Comparison of ENCODE assay signal across 20 cellular contexts in the genomic region with DNA sequence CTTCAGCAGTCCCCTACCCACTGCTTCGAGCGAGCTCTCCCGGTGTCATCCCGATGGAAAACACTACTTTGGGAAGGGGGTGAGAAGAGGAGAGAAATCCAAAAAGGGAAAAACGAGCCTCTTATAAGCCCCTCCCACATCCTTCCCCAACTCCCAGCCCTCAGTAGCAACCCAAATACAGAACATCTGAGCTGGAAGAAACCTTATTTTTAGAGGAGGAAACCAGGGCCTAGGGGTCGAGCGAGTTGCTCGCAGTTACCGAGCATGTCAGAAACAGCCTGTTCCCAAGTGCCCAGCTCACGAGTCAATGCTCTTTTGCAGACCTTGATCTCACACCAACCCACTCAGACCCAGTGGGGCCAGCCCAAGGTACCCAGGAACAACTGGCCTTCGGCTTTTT. TPM values are rescaled to one million over a fixed set of nuclear protein-coding genes. Genes with fewer than 3 reads are reported as not detected.
"Had no signal": no experiment of that assay in that cellular context is flagged by ENCODE, and none has a peak within 500 bp of the region (broad histone marks: within the 10 kb centered on the region; RNA-seq: fewer than 3 reads in every experiment).

No MANE protein-coding gene starts in this region.

- H3K36me3 ChIP-seq: breast epithelium had no signal

- H3K9me3 Mint-ChIP-seq: activated CD8-positive, alpha-beta T cell treated with anti-CD3 and anti-CD28 coated beads for 36 hours; activated naive CD8-positive, alpha-beta T cell treated with anti-CD3 and anti-CD28 coated beads for 36 hours; activated T-cell treated with anti-CD3 and anti-CD28 coated beads, Interleukin-2, amount 50 U/mL, for 72 hours; natural killer cell had no signal

- H3K4me2 ChIP-seq: hepatocyte had no signal

- H3K27me3 Mint-ChIP-seq: activated CD8-positive, alpha-beta T cell treated with anti-CD3 and anti-CD28 coated beads for 36 hours; activated naive CD8-positive, alpha-beta T cell treated with anti-CD3 and anti-CD28 coated beads for 36 hours; progenitor cell of endocrine pancreas had no signal

- ATAC-seq: activated CD8-positive, alpha-beta T cell treated with anti-CD3 and anti-CD28 coated beads for 36 hours; activated T-cell treated with anti-CD3 and anti-CD28 coated beads, Interleukin-2, amount 50 U/mL, for 72 hours; natural killer cell had no signal

- FAIRE-seq: endothelial cell of umbilical vein, frontal cortex, urothelium cell line had no signal

- H2AFZ ChIP-seq: hepatocyte had no signal

- DNase-seq: activated CD8-positive, alpha-beta memory T cell treated with anti-CD3 and anti-CD28 coated beads, Interleukin-2, amount 50 U/mL, for 4 hours; activated CD8-positive, alpha-beta T cell treated with anti-CD3 and anti-CD28 coated beads for 36 hours; activated gamma-delta T cell treated with Interleukin-2 at 50 U/mL for 16 hours; activated naive CD8-positive, alpha-beta T cell treated with anti-CD3 and anti-CD28 coated beads for 36 hours; activated T-cell treated with anti-CD3 and anti-CD28 coated beads, Interleukin-2, amount 50 U/mL, for 72 hours; anterior cingulate cortex; natural killer cell; nucleus accumbens; stimulated activated CD4-positive, alpha-beta T cell treated with anti-CD3 and anti-CD28 coated beads, Interleukin-12 subunit alpha, Interleukin-12 subunit beta, amount 100 ng/mL, for 4 hours; stimulated activated naive CD4-positive, alpha-beta T cell treated with Interleukin-2 at 50 U/mL for 16 hours had no signal

- H3K4me3 ChIP-seq: breast epithelium, hepatocyte, lung had no signal

- H3K9me3 ChIP-seq: breast epithelium had no signal

- H3K4me1 Mint-ChIP-seq: activated naive CD8-positive, alpha-beta T cell treated with anti-CD3 and anti-CD28 coated beads for 36 hours had no signal

- H3K27me3 ChIP-seq: breast epithelium, hepatocyte had no signal

- H3K79me2 ChIP-seq: hepatocyte had no signal

- H3K27ac ChIP-seq: breast epithelium, hepatocyte had no signal

- H3K4me1 ChIP-seq: breast epithelium had no signal

- H3K27ac Mint-ChIP-seq: activated CD8-positive, alpha-beta T cell treated with anti-CD3 and anti-CD28 coated beads for 36 hours; activated naive CD8-positive, alpha-beta T cell treated with anti-CD3 and anti-CD28 coated beads for 36 hours; activated T-cell treated with anti-CD3 and anti-CD28 coated beads, Interleukin-2, amount 50 U/mL, for 72 hours; natural killer cell; progenitor cell of endocrine pancreas had no signal

- H3K36me3 Mint-ChIP-seq: activated naive CD8-positive, alpha-beta T cell treated with anti-CD3 and anti-CD28 coated beads for 36 hours; natural killer cell had no signal

- H3K4me3 Mint-ChIP-seq: activated CD8-positive, alpha-beta T cell treated with anti-CD3 and anti-CD28 coated beads for 36 hours; activated naive CD8-positive, alpha-beta T cell treated with anti-CD3 and anti-CD28 coated beads for 36 hours; activated T-cell treated with anti-CD3 and anti-CD28 coated beads, Interleukin-2, amount 50 U/mL, for 72 hours; natural killer cell had no signal

RNA-seq across cellular contexts. Expression of a gene that starts 14.2 kb away (rescaled TPM):
- total RNA-seq: activated CD8-positive, alpha-beta T cell treated with anti-CD3 and anti-CD28 coated beads for 36 hours; activated naive CD8-positive, alpha-beta T cell treated with anti-CD3 and anti-CD28 coated beads for 36 hours; fibroblast of lung; T-helper 2 cell treated with Interferon-gamma antibody and Interleukin-4, amounts not matched to agents 100 ng/mL and 5 ng/mL, for 36 hours; temporal lobe had no signal
